10 cellular contexts compared by ENCODE assay signal in the genomic region with DNA sequence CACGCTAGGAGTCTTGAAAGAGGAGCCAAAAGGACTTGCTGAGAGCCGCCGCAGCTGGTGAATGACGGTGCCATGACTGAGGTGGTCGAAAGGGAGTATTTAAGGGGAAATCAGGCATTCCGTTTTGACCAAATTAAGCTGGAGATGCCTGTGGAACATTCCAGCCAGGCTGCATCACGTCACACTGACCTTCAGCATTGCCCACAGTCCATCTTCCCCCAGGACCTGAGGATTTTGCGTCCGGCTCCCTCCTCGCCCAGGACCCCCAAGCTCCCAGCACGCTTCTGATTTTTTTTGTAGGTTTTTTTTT. TPM values are rescaled to one million over a fixed set of nuclear protein-coding genes. Genes with fewer than 3 reads are reported as not detected.
DNase-seq lines count a peak whose midpoint lies in the region; ATAC-seq, FAIRE-seq and TF ChIP-seq lines count a peak whose summit lies in the region.
"Had no signal": no experiment of that assay in that cellular context is flagged by ENCODE, and none has a peak within 500 bp of the region (broad histone marks: within the 10 kb centered on the region; RNA-seq: fewer than 3 reads in every experiment).

No MANE protein-coding gene starts in this region.

- DNase-seq in RWPE2 (ENCODE audit: low spot score) (no peak), epithelial cell of esophagus (ENCODE audit: low read depth) (no peak), prostate gland (ENCODE audit: low spot score) (no peak), KBM-7 (no peak), H54 (ENCODE audit: insufficient read length, low spot score) (no peak)
- no peak for DNase-seq in stimulated activated CD8-positive, alpha-beta memory T cell treated with anti-CD3 and anti-CD28 coated beads, Interleukin-4, amount 100 ng/mL, for 48 hours

- peak overlapping the region; percentile 92 to 100 (median 98) for H3K4me2 ChIP-seq in BLaER1 treated with 17β-estradiol and CSF1 and Interleukin-3, amounts not matched to agents 10 nM and 100 nM

- in situ Hi-C loops in KBM-7 (cut with MboI; ENCODE audit: low pct_unique_long_range_greater_than_20kb, low sequenced_read_pairs) = no loop called here

- TF ChIP-seq CTCF in RWPE2 (IDR thresholded peaks at IDR 0.05; ENCODE audit: poor library complexity, severe bottlenecking) (no peak), epithelial cell of esophagus (IDR thresholded peaks at IDR 0.05; ENCODE audit: insufficient read depth, low read depth, low read length, missing control alignments) (no peak), prostate gland (IDR thresholded peaks at IDR 0.05) (no peak)

- peak overlapping the region in 9 of 11 experiments; percentile 46 to 76 (median 64); a peak in 17 of 22 replicates for H3K27ac ChIP-seq in BLaER1 treated with 17β-estradiol and CSF1 and Interleukin-3, amounts not matched to agents 10 nM and 100 nM
- H3K27ac ChIP-seq in RWPE2 (ENCODE audit: poor library complexity, severe bottlenecking) (peak overlapping the region; percentile 7), prostate gland (peak overlapping the region; percentile 87 to 91)
- H3K27ac ChIP-seq: SJCRH30 had no signal

- no peaks in the 10 kb centered on the region for H3K27me3 ChIP-seq in BLaER1 treated with 17β-estradiol and CSF1 and Interleukin-3, amounts not matched to agents 10 nM and 100 nM
- no peaks in the 10 kb centered on the region for H3K27me3 ChIP-seq in RWPE2 (ENCODE audit: insufficient read depth, poor library complexity, severe bottlenecking)
- no peaks in the 10 kb centered on the region for H3K27me3 ChIP-seq in prostate gland (replicated peaks; ENCODE audit: insufficient read depth)

- peak overlapping the region; percentile 60 to 80 (median 76); a peak in 21 of 22 replicates for H3K9ac ChIP-seq in BLaER1 treated with 17β-estradiol and CSF1 and Interleukin-3, amounts not matched to agents 10 nM and 100 nM

- WGBS in prostate gland = 42% methylated on average over 11 of the region's 11 CpGs

- H3K4me1 ChIP-seq in BLaER1 treated with 17β-estradiol and CSF1 and Interleukin-3, amounts not matched to agents 10 nM and 100 nM = peaks cover 31 to 42% (median 35%) of the 10 kb centered on the region in 10 experiments
- peaks cover 1% of the 10 kb centered on the region for H3K4me1 ChIP-seq in RWPE2 (ENCODE audit: insufficient read depth, poor library complexity, severe bottlenecking)
- no peaks in the 10 kb centered on the region for H3K4me1 ChIP-seq in prostate gland (replicated peaks)

- ATAC-seq in RWPE2 (ENCODE audit: low read depth) (no peak), HG03354 (IDR thresholded peaks at IDR 0.05; ENCODE audit: poor library complexity, severe bottlenecking, unreplicated experiment) (no peak)
- ATAC-seq: HCT116 had no signal

- H3K4me3 ChIP-seq in BLaER1 treated with 17β-estradiol and CSF1 and Interleukin-3, amounts not matched to agents 10 nM and 100 nM = peak overlapping the region; percentile 52 to 71 (median 56); a peak in 18 of 20 replicates
- no peak overlapping the region for H3K4me3 ChIP-seq in RWPE2 (ENCODE audit: severe bottlenecking)
- H3K4me3 ChIP-seq in epithelial cell of esophagus (ENCODE audit: low read length) = peak overlapping the region; percentile 43
- peak overlapping the region; percentile 33 to 49 for H3K4me3 ChIP-seq in prostate gland
- H3K4me3 ChIP-seq: SJCRH30 had no signal

- no peaks in the 10 kb centered on the region for H3K9me3 ChIP-seq in BLaER1 treated with 17β-estradiol and CSF1 and Interleukin-3, amounts not matched to agents 10 nM and 100 nM (replicated peaks in 1 of 11)
- no peaks in the 10 kb centered on the region for H3K9me3 ChIP-seq in RWPE2 (ENCODE audit: severe bottlenecking)
- no peaks in the 10 kb centered on the region for H3K9me3 ChIP-seq in prostate gland
- H3K9me3 ChIP-seq: SJCRH30 had no signal

- intact Hi-C loops in prostate gland (cut with DNase I) = no loop called here

- H4K20me1 ChIP-seq in BLaER1 treated with 17β-estradiol and CSF1 and Interleukin-3, amounts not matched to agents 10 nM and 100 nM = peaks cover 0 to 52% (median 23%) of the 10 kb centered on the region in 11 experiments; a peak in 16 of 22 replicates

- peaks cover 17 to 37% (median 32%) of the 10 kb centered on the region in 11 experiments for H3K36me3 ChIP-seq in BLaER1 treated with 17β-estradiol and CSF1 and Interleukin-3, amounts not matched to agents 10 nM and 100 nM
- peaks cover 24% of the 10 kb centered on the region for H3K36me3 ChIP-seq in RWPE2 (ENCODE audit: low read depth)
- H3K36me3 ChIP-seq in prostate gland = no peaks in the 10 kb centered on the region

- FAIRE-seq in H54 (lab: Jason Lieb, UNC) = no peak

- TF ChIP-seq POLR2A in prostate gland (IDR thresholded peaks at IDR 0.05) (no peak), H54 (IDR thresholded peaks at IDR 0.05; ENCODE audit: low read depth, low read length) (no peak)

RNA-seq across cellular contexts. Expression of a gene that starts 12.0 kb away (rescaled TPM):
- total RNA-seq in prostate gland = 10 to 100 TPM; 50.6 to 97.1 TPM

RNA-seq across cellular contexts. Expression of a gene that starts 25.8 kb away (rescaled TPM):
- 1 to 10 TPM in 1 of 2 donors, under 1 TPM in 1; 0.45 to 2.2 TPM for total RNA-seq in prostate gland

RNA-seq across cellular contexts. Expression of a gene that starts 30.5 kb away (rescaled TPM):
- 10 to 100 TPM in 1 of 2 donors, 1 to 10 TPM in 1; 7.4 to 10.2 TPM for total RNA-seq in prostate gland
- total RNA-seq: SJCRH30 had no signal

RNA-seq across cellular contexts. Expression of a gene that starts 35.4 kb away (rescaled TPM):
- 10 to 100 TPM; 26.2 to 39.7 TPM for total RNA-seq in prostate gland

Comparison
In these comparisons a context has a peak if more than half of its experiments do, and no peak if none do; other contexts are left out.
1. H3K27ac ChIP-seq: peak in every context shown above with its lines; median percentile 89 in prostate gland; 64 in BLaER1 treated with 17β-estradiol and CSF1 and Interleukin-3, amounts not matched to agents 10 nM and 100 nM; 7 in RWPE2.